In genomic region chr3:49786357-49787181, GRCh38 we compare ENCODE assay signal across 8 cellular contexts. TPM values are rescaled to one million over a fixed set of nuclear protein-coding genes. Genes with fewer than 3 reads are reported as not detected.
A peak's percentile ranks its signal among the peaks of the same experiment; 100 is the strongest.
DNase-seq lines count a peak whose midpoint lies in the region; ATAC-seq and TF ChIP-seq lines count a peak whose summit lies in the region.

Gene IP6K1, minus strand, starts transcription at chr3:49786542. Its CDS starts 38,502 bp downstream, at chr3:49748040.

- peak within 1 kb of the TSS; percentile 94 for H3K27ac Mint-ChIP-seq in dendritic cell treated with granulocyte-macrophage colony-stimulating factor and Interleukin-4, amounts not matched to agents 40 ng/mL and 50 ng/mL, for 4 days

- peak within 1 kb of the TSS; percentile 82 for H3K27ac ChIP-seq in C4-2B

- peak within 1 kb of the TSS; percentile 85 for H3K4me3 Mint-ChIP-seq in dendritic cell treated with granulocyte-macrophage colony-stimulating factor and Interleukin-4, amounts not matched to agents 40 ng/mL and 50 ng/mL, for 4 days

- no peaks in the 10 kb centered on the region for H3K9me3 Mint-ChIP-seq in dendritic cell treated with granulocyte-macrophage colony-stimulating factor and Interleukin-4, amounts not matched to agents 40 ng/mL and 50 ng/mL, for 4 days

- H3K36me3 Mint-ChIP-seq in dendritic cell treated with granulocyte-macrophage colony-stimulating factor and Interleukin-4, amounts not matched to agents 40 ng/mL and 50 ng/mL, for 4 days (ENCODE audit: low read depth), result peaks cover 30% of the 10 kb centered on the region

- H3K27me3 Mint-ChIP-seq in dendritic cell treated with granulocyte-macrophage colony-stimulating factor and Interleukin-4, amounts not matched to agents 40 ng/mL and 50 ng/mL, for 4 days, result peaks cover 4% of the 10 kb centered on the region

- DNase-seq in NCI-H748 treated with DMSO at 0.1 percent for 48 hours (lab: John Stamatoyannopoulos, UW), result peak; percentile 95
- DNase-seq in activated CD4-positive, alpha-beta T cell treated with anti-CD3 and anti-CD28 coated beads, Interleukin-2, amount 50 U/mL, for 24 hours (ENCODE audit: low read depth in 1 of 2, low spot score in 1 of 2), result peak; percentile 96 to 100
- DNase-seq in left lobe of liver (ENCODE audit: low spot score), result peak; percentile 100
- peak; percentile 100 for DNase-seq in stimulated activated CD4-positive, alpha-beta T cell treated with anti-CD3 and anti-CD28 coated beads, Interleukin-2, amount 100 ng/mL, for 4 hours (ENCODE audit: low read depth)

- ATAC-seq in GM19372 (IDR thresholded peaks at IDR 0.05; ENCODE audit: low read depth, unreplicated experiment), result peak; percentile 99
- ATAC-seq in HG03558 (IDR thresholded peaks at IDR 0.05; ENCODE audit: extremely low read depth, unreplicated experiment), result peak; percentile 98
- peak; percentile 96 for ATAC-seq in left lobe of liver

- peaks cover 25% of the 10 kb centered on the region for H3K4me1 Mint-ChIP-seq in dendritic cell treated with granulocyte-macrophage colony-stimulating factor and Interleukin-4, amounts not matched to agents 40 ng/mL and 50 ng/mL, for 4 days (ENCODE audit: low read depth)

- no peak for TF ChIP-seq CTCF in C4-2B (conservative IDR thresholded peaks at IDR 0.05)

- intact Hi-C loops in dendritic cell treated with granulocyte-macrophage colony-stimulating factor and Interleukin-4, amounts not matched to agents 40 ng/mL and 50 ng/mL, for 4 days (cut with micrococcal nuclease), result loop anchor here (10.0 kb wide), 1 partner anchor 62 kb away; the partner anchor contains the start of gene GMPPB

RNA-seq across cellular contexts. Expression of gene IP6K1, which starts in this region (rescaled TPM):
- 14.6 TPM for total RNA-seq in left lobe of liver

Comparison
In these comparisons a context has a peak if more than half of its experiments do, and no peak if none do; other contexts are left out.
1. Peak in every context shown above with its lines: DNase-seq, ATAC-seq and H3K27ac ChIP-seq.